ENCODE assay signal across 8 cellular contexts in the genomic region with DNA sequence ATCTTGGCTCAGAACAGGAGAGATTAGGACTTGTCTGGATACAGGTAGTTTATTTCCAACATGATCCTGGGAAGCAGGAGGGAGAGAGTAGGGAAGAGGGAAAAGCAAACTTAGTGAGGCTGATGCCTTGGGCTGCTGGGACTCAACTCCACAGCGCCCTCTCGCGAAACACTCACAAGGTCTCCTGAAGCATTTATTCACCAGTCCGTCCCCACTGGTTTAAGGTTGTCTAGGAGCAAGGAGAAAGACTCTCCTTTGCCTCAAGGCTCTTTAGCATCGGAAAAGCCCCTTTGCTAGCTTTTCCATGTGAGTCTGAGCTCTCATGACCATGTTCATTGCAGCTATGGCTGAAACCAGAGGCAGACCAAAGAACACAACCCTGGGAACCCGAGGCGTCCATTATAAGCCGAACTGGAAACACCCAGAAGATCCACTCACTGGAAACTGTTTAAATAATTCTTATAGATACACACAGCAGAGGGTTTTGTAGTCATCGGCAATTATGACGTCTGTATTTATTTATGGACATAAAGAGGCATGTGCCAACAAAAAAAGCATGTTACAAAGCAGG.
DNase-seq lines count a peak whose midpoint lies in the region; ATAC-seq and TF ChIP-seq lines count a peak whose summit lies in the region.

No MANE protein-coding gene starts in this region.

- in situ Hi-C loops in GM13977 (cut with MboI; ENCODE audit: low pct_unique_long_range_greater_than_20kb, low sequenced_read_pairs, unreplicated experiment): no loop called here

- no peak overlapping the region for H3K4me3 Mint-ChIP-seq in brain

- ATAC-seq in HG02885 (IDR thresholded peaks at IDR 0.05; ENCODE audit: poor library complexity, unreplicated experiment) (no peak), HG02798 (IDR thresholded peaks at IDR 0.05; ENCODE audit: poor library complexity, unreplicated experiment) (no peak)

- H3K9me3 ChIP-seq in OCI-LY3 (ENCODE audit: insufficient read depth, low read length) (no peaks in the 10 kb centered on the region), iPS DF 6.9 (ENCODE audit: control insufficient read depth, insufficient read depth, low read length) (no peaks in the 10 kb centered on the region)

- H3K36me3 Mint-ChIP-seq in brain: no peaks in the 10 kb centered on the region

- no peaks in the 10 kb centered on the region for H4K20me1 ChIP-seq in OCI-LY3 (ENCODE audit: insufficient read depth, low read length)

- H3K4me1 Mint-ChIP-seq in brain: peaks cover 26% of the 10 kb centered on the region

- 0 out of 2 replicates have a peak overlapping the region, but pooled peaks have one; percentile 9 for H2AFZ ChIP-seq in OCI-LY3 (ENCODE audit: low read depth, low read length)

- H3K4me3 ChIP-seq in OCI-LY3 (ENCODE audit: low read length) (peak overlapping the region; percentile 62), iPS DF 6.9 (ENCODE audit: low read length) (no peak overlapping the region)

- H3K27ac ChIP-seq in OCI-LY3 (ENCODE audit: low read length): no peak overlapping the region
- no peak overlapping the region for H3K27ac ChIP-seq in iPS DF 6.9 (ENCODE audit: low read length)

- no peaks in the 10 kb centered on the region for H3K36me3 ChIP-seq in OCI-LY3 (replicated peaks; ENCODE audit: low read depth, low read length)
- no peaks in the 10 kb centered on the region for H3K36me3 ChIP-seq in iPS DF 6.9 (ENCODE audit: control insufficient read depth, insufficient read depth, low read length)

- TF ChIP-seq CTCF in GM13977 (IDR thresholded peaks at IDR 0.05; ENCODE audit: extremely low read depth, insufficient read depth, missing control alignments) (peak; percentile 80), OCI-LY3 (IDR thresholded peaks at IDR 0.05; ENCODE audit: low read depth, low read length) (peak; percentile 76), brain (conservative IDR thresholded peaks at IDR 0.05) (peak; percentile 65 to 70)

- H3K9ac ChIP-seq in OCI-LY3 (ENCODE audit: low read length): no peak overlapping the region

- DNase-seq in 8988T (peak; percentile 33), GM13977 (ENCODE audit: low spot score) (peak; percentile 42), iPS DF 6.9 (ENCODE audit: low read depth, low spot score) (peak; percentile 72), smooth muscle cell of the brain vasculature (ENCODE audit: low read depth, low spot score) (peak; percentile 23)

- peak overlapping the region; percentile 57 for H3K4me2 ChIP-seq in OCI-LY3 (ENCODE audit: low read length)

- peaks cover 0 to 3% (median 0%) of the 10 kb centered on the region in 5 experiments for H3K9me3 Mint-ChIP-seq in brain

- H3K4me1 ChIP-seq in OCI-LY3 (ENCODE audit: low read length) (peaks cover 19% of the 10 kb centered on the region), iPS DF 6.9 (ENCODE audit: control insufficient read depth, insufficient read depth, low read length) (0 out of 2 replicates have a peak, but pooled peaks cover 1% of the 10 kb centered on the region)

- no peaks in the 10 kb centered on the region for H3K79me2 ChIP-seq in OCI-LY3 (ENCODE audit: low read length)

- WGBS in iPS DF 6.9 (ENCODE audit: insufficient coverage, insufficient read length): no CpG with 5 or more reads among the region's 10 CpGs

- H3K27me3 ChIP-seq in OCI-LY3 (ENCODE audit: low read depth, low read length) (peaks cover 40% of the 10 kb centered on the region), iPS DF 6.9 (ENCODE audit: control insufficient read depth, insufficient read depth, low read length) (no peaks in the 10 kb centered on the region)

- H3K27ac Mint-ChIP-seq in brain: peak overlapping the region in 1 of 5 experiments; percentile 0

- peaks cover 3% of the 10 kb centered on the region for H3K27me3 Mint-ChIP-seq in brain
